Comparison of ENCODE assay signal across 11 cellular contexts in the genomic region with DNA sequence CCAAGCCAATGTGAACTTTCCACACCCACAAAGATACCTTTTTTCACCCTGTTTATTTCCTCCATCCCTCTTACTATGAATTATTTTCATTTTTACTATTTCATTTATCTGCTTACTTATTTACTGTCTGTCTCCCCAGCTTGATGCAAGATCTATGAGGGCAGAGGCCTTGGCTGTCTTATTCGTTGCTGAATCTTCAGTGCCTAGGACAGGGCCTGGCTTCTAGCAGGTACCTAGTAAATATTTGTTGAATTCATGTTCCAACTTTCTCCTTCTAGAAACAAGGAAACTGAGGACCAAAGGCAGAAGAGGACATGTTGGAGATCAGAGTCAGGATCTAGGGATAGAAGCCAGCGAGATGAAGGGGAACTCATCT. TPM values are rescaled to one million over a fixed set of nuclear protein-coding genes. Genes with fewer than 3 reads are reported as not detected.
DNase-seq lines count a peak whose midpoint lies in the region; ATAC-seq, FAIRE-seq and TF ChIP-seq lines count a peak whose summit lies in the region.
"Had no signal": no experiment of that assay in that cellular context is flagged by ENCODE, and none has a peak within 500 bp of the region (broad histone marks: within the 10 kb centered on the region; RNA-seq: fewer than 3 reads in every experiment).

No MANE protein-coding gene starts in this region.

- H4K20me1 ChIP-seq in BLaER1 treated with 17β-estradiol and CSF1 and Interleukin-3, amounts not matched to agents 10 nM and 100 nM: no peaks in the 10 kb centered on the region
- H4K20me1 ChIP-seq in GM12878 (ENCODE audit: control insufficient read depth, insufficient read depth) (no peaks in the 10 kb centered on the region), neural cell (ENCODE audit: insufficient read depth) (no peaks in the 10 kb centered on the region)

- no peaks in the 10 kb centered on the region for H3K79me2 ChIP-seq in GM12878 (ENCODE audit: control insufficient read depth, insufficient read depth, low read length)
- H3K79me2 ChIP-seq in neural cell (replicated peaks; ENCODE audit: insufficient read depth, low read length): peaks cover 17% of the 10 kb centered on the region

- H3K9me3 ChIP-seq in BLaER1 treated with 17β-estradiol and CSF1 and Interleukin-3, amounts not matched to agents 10 nM and 100 nM (replicated peaks in 1 of 11): no peaks in the 10 kb centered on the region
- H3K9me3 ChIP-seq in GM12878 (replicated peaks; ENCODE audit: control insufficient read depth, insufficient read depth, low read length) (no peaks in the 10 kb centered on the region), neural cell (ENCODE audit: low read length) (no peaks in the 10 kb centered on the region)

- RAD21 ChIA-PET in GM12878 (lab: Charles Lee; ENCODE audit: unreplicated experiment): no interaction called here

- H3F3A ChIP-seq in neural cell (ENCODE audit: insufficient read depth, low read length, poor library complexity, severe bottlenecking): no peaks in the 10 kb centered on the region

- POLR2A ChIA-PET in GM12878 (lab: Charles Lee): no interaction called here

- TF ChIP-seq CTCF in GM12878 (IDR thresholded peaks at IDR 0.05 in 2 of 3, conservative IDR thresholded peaks at IDR 0.05 in 1 of 3; ENCODE audit: control insufficient read depth in 2 of 3, extremely low read depth in 1 of 3, insufficient read depth in 1 of 3, low read depth in 3 of 3, low read length in 3 of 3) (no peak), neural cell (IDR thresholded peaks at IDR 0.05; ENCODE audit: poor library complexity, severe bottlenecking) (no peak)

- peak overlapping the region in 7 of 11 experiments; percentile 13 to 83 (median 77); a peak in 9 of 22 replicates for H3K9ac ChIP-seq in BLaER1 treated with 17β-estradiol and CSF1 and Interleukin-3, amounts not matched to agents 10 nM and 100 nM
- H3K9ac ChIP-seq in GM12878 (ENCODE audit: control insufficient read depth, insufficient read depth, low read length): no peak overlapping the region
- H3K9ac ChIP-seq in neural cell (ENCODE audit: low read length): no peak overlapping the region

- peak overlapping the region; percentile 97 to 100 (median 99) for H3K4me2 ChIP-seq in BLaER1 treated with 17β-estradiol and CSF1 and Interleukin-3, amounts not matched to agents 10 nM and 100 nM
- 0 out of 2 replicates have a peak overlapping the region, but pooled peaks have one; percentile 28 for H3K4me2 ChIP-seq in GM12878 (ENCODE audit: control insufficient read depth, insufficient read depth)
- peak overlapping the region; percentile 20 for H3K4me2 ChIP-seq in neural cell (ENCODE audit: low read length)

- ATAC-seq in HG03097 (IDR thresholded peaks at IDR 0.05; ENCODE audit: low FRiP score, unreplicated experiment): peak; percentile 15
- ATAC-seq in GM12878: no peak
- no peak for ATAC-seq in GM21786 (IDR thresholded peaks at IDR 0.05; ENCODE audit: unreplicated experiment)
- no peak for ATAC-seq in GM18867 (IDR thresholded peaks at IDR 0.05; ENCODE audit: unreplicated experiment)

- H3K9me2 ChIP-seq in neural cell (ENCODE audit: insufficient read depth, low read length): no peaks in the 10 kb centered on the region

- H2AFZ ChIP-seq in GM12878 (ENCODE audit: control insufficient read depth, low read depth, low read length) (peak overlapping the region; percentile 79), neural cell (ENCODE audit: low read depth, low read length) (no peak overlapping the region)

- in situ Hi-C loops in GM12878 (cut with MboI): no loop called here

- no TSS peak for BruUV-seq in GM12878 (replicated peaks; lab: Mats Ljungman, UMichigan)

- intact Hi-C loops in GM12878 (cut with micrococcal nuclease; ENCODE audit: unreplicated experiment): no loop called here

- peak overlapping the region in 7 of 11 experiments; percentile 31 to 67 (median 45); a peak in 11 of 22 replicates for H3K27ac ChIP-seq in BLaER1 treated with 17β-estradiol and CSF1 and Interleukin-3, amounts not matched to agents 10 nM and 100 nM
- H3K27ac ChIP-seq in GM12878 (ENCODE audit: control insufficient read depth, insufficient read depth) (no peak overlapping the region), neural cell (ENCODE audit: low read length) (no peak overlapping the region)

- no peaks in the 10 kb centered on the region for H3K36me3 ChIP-seq in BLaER1 treated with 17β-estradiol and CSF1 and Interleukin-3, amounts not matched to agents 10 nM and 100 nM
- H3K36me3 ChIP-seq in GM12878 (ENCODE audit: control insufficient read depth in 2 of 2, insufficient read depth in 2 of 2, low read length in 1 of 2) (no peaks in the 10 kb centered on the region), neural cell (ENCODE audit: insufficient read depth, low read length) (peaks cover 5% of the 10 kb centered on the region)

- peaks cover 0 to 3% (median 0%) of the 10 kb centered on the region in 11 experiments; a peak in 2 of 22 replicates for H3K27me3 ChIP-seq in BLaER1 treated with 17β-estradiol and CSF1 and Interleukin-3, amounts not matched to agents 10 nM and 100 nM
- H3K27me3 ChIP-seq in GM12878 (replicated peaks in 1 of 2; ENCODE audit: control insufficient read depth in 2 of 2, insufficient read depth in 2 of 2, low read length in 1 of 2) (peaks cover 9 to 14% of the 10 kb centered on the region in 2 experiments; a peak in 3 of 4 replicates), neural cell (ENCODE audit: insufficient read depth, low read depth, low read length) (no peaks in the 10 kb centered on the region)

- WGBS in GM12878 (ENCODE audit: insufficient coverage, insufficient replicate concordance, low lambda C conversion rate, missing lambda C conversion rate): 22% methylated on average over 2 of the region's 2 CpGs

- peaks cover 26 to 54% (median 46%) of the 10 kb centered on the region in 10 experiments for H3K4me1 ChIP-seq in BLaER1 treated with 17β-estradiol and CSF1 and Interleukin-3, amounts not matched to agents 10 nM and 100 nM
- peaks cover 7% of the 10 kb centered on the region; the same call in 1 of the 2 replicates for H3K4me1 ChIP-seq in GM12878 (ENCODE audit: control insufficient read depth, insufficient read depth, low read length)

- CTCF ChIA-PET in GM12878 (lab: Yijun Ruan, JAX): interaction anchor here (1.0 kb wide), 1 partner anchor 16 kb away, joined by 3 read pairs; no protein-coding TSS in a partner anchor

- peak overlapping the region in 7 of 10 experiments; percentile 69 to 76 (median 70); a peak in 7 of 20 replicates for H3K4me3 ChIP-seq in BLaER1 treated with 17β-estradiol and CSF1 and Interleukin-3, amounts not matched to agents 10 nM and 100 nM
- H3K4me3 ChIP-seq in GM12878: no peak overlapping the region
- H3K4me3 ChIP-seq in neural cell (ENCODE audit: low read length): peak overlapping the region; percentile 99

- DNase-seq in GM12878 (ENCODE audit: low read depth, low spot score) (no peak), H4 (ENCODE audit: low spot score) (no peak)
- no peak for DNase-seq in stimulated activated CD4-positive, alpha-beta T cell treated with anti-CD3 and anti-CD28 coated beads, Interleukin-15, amount 100 ng/mL, for 24 hours
- DNase-seq: NCI-H1436 treated with DMSO at 0.1 percent for 48 hours had no signal

- SMC1A ChIA-PET in GM12878 (lab: Charles Lee; ENCODE audit: uncharacterized antibody, unreplicated experiment): no interaction called here

- TF ChIP-seq EP300 in GM12878 (IDR thresholded peaks at IDR 0.05; ENCODE audit: borderline replicate concordance in 1 of 2, control insufficient read depth in 1 of 2, low read depth in 2 of 2, low read length in 2 of 2) (no peak), neural cell (conservative IDR thresholded peaks at IDR 0.05; ENCODE audit: poor library complexity, severe bottlenecking) (no peak)

- no peak for FAIRE-seq in GM12878 (lab: Jason Lieb, UNC)

- TF ChIP-seq RAD21 in GM12878 (IDR thresholded peaks at IDR 0.05; ENCODE audit: insufficient read depth, low read depth, low read length) (no peak), neural cell (conservative IDR thresholded peaks at IDR 0.05) (no peak)

- no peak for TF ChIP-seq POLR2A in GM12878 (IDR thresholded peaks at IDR 0.05; ENCODE audit: low read depth, low read length)

RNA-seq across cellular contexts. Expression of a gene that starts 0.5 kb away (rescaled TPM):
- total RNA-seq in GM12878 (2013; cell fraction: nucleolus; rRNA removed): 22.4 and 23.7 TPM in 2 replicates
- 0.06 TPM in 1 of 2 replicates, not detected in the other for total RNA-seq in GM12878 (2014; rRNA removed)
- total RNA-seq in GM12878 (2014; rRNA removed; fragmentation: Illumina TruSeq; extraction: Trizol): not detected in 2 replicates
- total RNA-seq in GM12878 (2021): 0.21 and 0.67 TPM in 2 replicates
- not detected for polyA plus RNA-seq in GM12878 (2011; ENCODE audit: low read depth)
- polyA plus RNA-seq in GM12878 (2011; rRNA removed): 0.06 and 0.19 TPM in 2 replicates
- 0.04 and 0.10 TPM in 2 replicates for polyA plus RNA-seq in GM12878 (2011; cell fraction: cytosol; rRNA removed)
- polyA plus RNA-seq in GM12878 (2011; cell fraction: nucleus; rRNA removed): 0.80 and 1.3 TPM in 2 replicates
- 0.52 and 0.89 TPM in 2 replicates for polyA plus RNA-seq in GM12878 (2012)
- 0.07 TPM in 1 of 2 replicates, not detected in the other for polyA plus RNA-seq in GM12878 (2014; fragmentation: Illumina TruSeq; extraction: Trizol)
- polyA plus RNA-seq in GM12878 (2014; fragmentation: Nextera tagmentation; extraction: Ambion mirVana): not detected
- polyA plus RNA-seq in GM12878 (2014; rRNA removed): 0.18 and 0.29 TPM in 2 replicates
- under 1 TPM; 0.09 to 0.28 TPM for polyA plus RNA-seq in GM12878 (2016; fragmentation: Nextera tagmentation; extraction: Ambion mirVana)
- 0.62 and 1.2 TPM in 2 replicates for polyA minus RNA-seq in GM12878 (2011; rRNA and poly(A)+ RNA removed)
- polyA minus RNA-seq in GM12878 (2011; cell fraction: cytosol; rRNA and poly(A)+ RNA removed): not detected in 2 replicates
- polyA minus RNA-seq in GM12878 (2011; cell fraction: nucleus; rRNA and poly(A)+ RNA removed): 0.48 and 1.6 TPM in 2 replicates
- 104 and 180 TPM in 2 replicates for polyA plus RNA-seq in neural cell
- polyA minus RNA-seq in neural cell: 268 and 298 TPM in 2 replicates
- 19.7 and 20.0 TPM in 2 replicates for total RNA-seq in H4 (2014; rRNA removed; shearing (Covaris generic))

RNA-seq across cellular contexts. Expression of a gene that starts 11.3 kb away (rescaled TPM):
- 64.3 and 68.7 TPM in 2 replicates for total RNA-seq in GM12878 (2013; cell fraction: nucleolus; rRNA removed)
- 24.1 and 27.6 TPM in 2 replicates for total RNA-seq in GM12878 (2014; rRNA removed)
- 13.9 and 16.3 TPM in 2 replicates for total RNA-seq in GM12878 (2014; rRNA removed; fragmentation: Illumina TruSeq; extraction: Trizol)
- total RNA-seq in GM12878 (2021): 90.3 and 91.6 TPM in 2 replicates
- 33.9 TPM for polyA plus RNA-seq in GM12878 (2011; ENCODE audit: low read depth)
- 15.8 and 30.3 TPM in 2 replicates for polyA plus RNA-seq in GM12878 (2011; rRNA removed)
- polyA plus RNA-seq in GM12878 (2011; cell fraction: cytosol; rRNA removed): 33.4 and 34.8 TPM in 2 replicates
- 88.1 and 100 TPM in 2 replicates for polyA plus RNA-seq in GM12878 (2011; cell fraction: nucleus; rRNA removed)
- 59.8 and 65.6 TPM in 2 replicates for polyA plus RNA-seq in GM12878 (2012)
- polyA plus RNA-seq in GM12878 (2014; fragmentation: Illumina TruSeq; extraction: Trizol): 43.0 and 58.7 TPM in 2 replicates
- 1 to 10 TPM; 1.8 to 5.0 TPM for polyA plus RNA-seq in GM12878 (2014; fragmentation: Nextera tagmentation; extraction: Ambion mirVana)
- polyA plus RNA-seq in GM12878 (2014; rRNA removed): 40.6 and 49.2 TPM in 2 replicates
- polyA plus RNA-seq in GM12878 (2016; fragmentation: Nextera tagmentation; extraction: Ambion mirVana): 10 to 100 TPM; 57.9 to 62.3 TPM
- polyA minus RNA-seq in GM12878 (2011; rRNA and poly(A)+ RNA removed): 17.7 and 33.5 TPM in 2 replicates
- polyA minus RNA-seq in GM12878 (2011; cell fraction: cytosol; rRNA and poly(A)+ RNA removed): 18.4 and 22.6 TPM in 2 replicates
- polyA minus RNA-seq in GM12878 (2011; cell fraction: nucleus; rRNA and poly(A)+ RNA removed): 10.5 and 18.7 TPM in 2 replicates
- 25.6 and 27.8 TPM in 2 replicates for polyA plus RNA-seq in neural cell
- 31.9 and 34.2 TPM in 2 replicates for polyA minus RNA-seq in neural cell
- 15.5 and 32.0 TPM in 2 replicates for total RNA-seq in H4 (2014; rRNA removed; shearing (Covaris generic))

RNA-seq across cellular contexts. Expression of a gene that starts 42.6 kb away (rescaled TPM):
- total RNA-seq in GM12878 (2013; cell fraction: nucleolus; rRNA removed): 10.9 and 11.9 TPM in 2 replicates
- total RNA-seq in GM12878 (2014; rRNA removed) (184 and 194 TPM in 2 replicates), GM12878 (2014; rRNA removed; fragmentation: Illumina TruSeq; extraction: Trizol) (24.1 and 32.2 TPM in 2 replicates), GM12878 (2021) (96.5 and 102 TPM in 2 replicates)
- 23.4 TPM for polyA plus RNA-seq in GM12878 (2011; ENCODE audit: low read depth)
- polyA plus RNA-seq in GM12878 (2011; rRNA removed) (13.2 and 36.5 TPM in 2 replicates), GM12878 (2014; fragmentation: Illumina TruSeq; extraction: Trizol) (2.9 and 11.3 TPM in 2 replicates), GM12878 (2014; fragmentation: Nextera tagmentation; extraction: Ambion mirVana) (10 to 100 TPM in 1 of 2 experiments, 1 to 10 TPM in 1; 3.8 to 13.5 TPM), GM12878 (2014; rRNA removed) (155 and 163 TPM in 2 replicates), GM12878 (2016; fragmentation: Nextera tagmentation; extraction: Ambion mirVana) (100 to 1,000 TPM in 1 of 2 experiments, 10 to 100 TPM in 1; 95.9 to 115 TPM), neural cell (270 and 330 TPM in 2 replicates)
- polyA plus RNA-seq in GM12878 (2011; cell fraction: cytosol; rRNA removed): 104 and 158 TPM in 2 replicates
- 60.6 and 65.1 TPM in 2 replicates for polyA plus RNA-seq in GM12878 (2011; cell fraction: nucleus; rRNA removed)
- 89.0 and 104 TPM in 2 replicates for polyA plus RNA-seq in GM12878 (2012)
- 5.5 and 32.3 TPM in 2 replicates for polyA minus RNA-seq in GM12878 (2011; rRNA and poly(A)+ RNA removed)
- 34.6 and 49.3 TPM in 2 replicates for polyA minus RNA-seq in GM12878 (2011; cell fraction: cytosol; rRNA and poly(A)+ RNA removed)
- polyA minus RNA-seq in GM12878 (2011; cell fraction: nucleus; rRNA and poly(A)+ RNA removed): 11.5 and 15.9 TPM in 2 replicates
- polyA minus RNA-seq in neural cell: 72.3 and 88.0 TPM in 2 replicates
- total RNA-seq in H4 (2014; rRNA removed; shearing (Covaris generic)): 137 and 245 TPM in 2 replicates

RNA-seq across cellular contexts. Expression of a gene that starts 53.4 kb away (rescaled TPM):
- not detected in 2 replicates for total RNA-seq in GM12878 (2013; cell fraction: nucleolus; rRNA removed)
- total RNA-seq in GM12878 (2014; rRNA removed) (not detected in 2 replicates), GM12878 (2014; rRNA removed; fragmentation: Illumina TruSeq; extraction: Trizol) (not detected in 2 replicates), GM12878 (2021) (not detected in 2 replicates)
- polyA plus RNA-seq in GM12878 (2011; ENCODE audit: low read depth): not detected
- polyA plus RNA-seq in GM12878 (2011; rRNA removed) (not detected in 2 replicates), GM12878 (2014; fragmentation: Illumina TruSeq; extraction: Trizol) (not detected in 2 replicates), GM12878 (2014; fragmentation: Nextera tagmentation; extraction: Ambion mirVana) (not detected), GM12878 (2014; rRNA removed) (not detected in 2 replicates), GM12878 (2016; fragmentation: Nextera tagmentation; extraction: Ambion mirVana) (not detected), neural cell (not detected in 2 replicates)
- polyA plus RNA-seq in GM12878 (2011; cell fraction: cytosol; rRNA removed): not detected in 2 replicates
- not detected in 2 replicates for polyA plus RNA-seq in GM12878 (2011; cell fraction: nucleus; rRNA removed)
- polyA plus RNA-seq in GM12878 (2012): not detected in 2 replicates
- not detected in 2 replicates for polyA minus RNA-seq in GM12878 (2011; rRNA and poly(A)+ RNA removed)
- not detected in 2 replicates for polyA minus RNA-seq in GM12878 (2011; cell fraction: cytosol; rRNA and poly(A)+ RNA removed)
- polyA minus RNA-seq in GM12878 (2011; cell fraction: nucleus; rRNA and poly(A)+ RNA removed): not detected in 2 replicates
- polyA minus RNA-seq in neural cell: not detected in 2 replicates
- 0.19 TPM in 1 of 2 replicates, not detected in the other for total RNA-seq in H4 (2014; rRNA removed; shearing (Covaris generic))
- total RNA-seq: glomerular endothelial cell, pulmonary artery endothelial cell had no signal

Comparison
In these comparisons a context has a peak if more than half of its experiments do, and no peak if none do; other contexts are left out.
1. H3K27ac ChIP-seq: peak in BLaER1 treated with 17β-estradiol and CSF1 and Interleukin-3, amounts not matched to agents 10 nM and 100 nM (7 of 11); none in GM12878 (single experiment) and neural cell (single experiment).
2. H3K4me2 ChIP-seq: peak in every context shown above with its lines; median percentile 99 in BLaER1 treated with 17β-estradiol and CSF1 and Interleukin-3, amounts not matched to agents 10 nM and 100 nM; 28 in GM12878; 20 in neural cell.
3. H3K9ac ChIP-seq: peak in BLaER1 treated with 17β-estradiol and CSF1 and Interleukin-3, amounts not matched to agents 10 nM and 100 nM (7 of 11); none in GM12878 (single experiment) and neural cell (single experiment).